8 cellular contexts compared by ENCODE assay signal in genomic region chr11:62880803-62881578, GRCh38. TPM values are rescaled to one million over a fixed set of nuclear protein-coding genes. Genes with fewer than 3 reads are reported as not detected.
A peak's percentile ranks its signal among the peaks of the same experiment; 100 is the strongest.
DNase-seq lines count a peak whose midpoint lies in the region; ATAC-seq and TF ChIP-seq lines count a peak whose summit lies in the region.

Gene SLC3A2 (plus strand): TSS chr11:62880896. CDS start chr11:62881024, 128 bp downstream.

- H3K27me3 Mint-ChIP-seq in H9 (ENCODE audit: low read depth) = peaks cover 5% of the 10 kb centered on the region
- no peaks in the 10 kb centered on the region for H3K27me3 Mint-ChIP-seq in activated naive CD4-positive, alpha-beta T cell treated with anti-CD3 and anti-CD28 coated beads, Interleukin-2, amount 50 U/mL, for 24 hours

- H3K9ac ChIP-seq in H9 (ENCODE audit: extremely low read depth, insufficient read length, low read length) = peak within 1 kb of the TSS; percentile 99

- H2BK20ac ChIP-seq in H9 (ENCODE audit: low read depth, low read length, poor library complexity, severe bottlenecking) = peak within 1 kb of the TSS; percentile 76

- peak within 1 kb of the TSS; percentile 70 for H3K4me3 ChIP-seq in GM06990 (replicated peaks; ENCODE audit: low read depth, low read length)
- H3K4me3 ChIP-seq in MG63 = peak within 1 kb of the TSS; percentile 78
- H3K4me3 ChIP-seq in ovary = peak within 1 kb of the TSS; percentile 74
- H3K4me3 ChIP-seq in thyroid gland (replicated peaks in 1 of 3) = peak within 1 kb of the TSS; percentile 85 to 99 (median 94)

- peak within 1 kb of the TSS; percentile 91 for H4K8ac ChIP-seq in H9 (replicated peaks; ENCODE audit: insufficient read length, low read depth, low read length)

- DNase-seq in GM06990 (ENCODE audit: extremely low read depth, insufficient read length) (peak; percentile 92), H9 (peak; percentile 92), MG63 (peak; percentile 95), glomerular visceral epithelial cell (ENCODE audit: extremely low spot score) (peak; percentile 85), ovary (peak; percentile 89 to 91 (median 90)), thyroid gland (peak; percentile 91)

- peak within 1 kb of the TSS; percentile 96 for H3K18ac ChIP-seq in H9 (ENCODE audit: insufficient read length, low read depth, low read length)

- H3K36me3 ChIP-seq in GM06990 (ENCODE audit: control insufficient read depth, insufficient read depth, low read length) (peaks cover 23% of the 10 kb centered on the region), MG63 (peaks cover 70% of the 10 kb centered on the region), ovary (no peaks in the 10 kb centered on the region), thyroid gland (peaks cover 33 to 35% of the 10 kb centered on the region in 2 donors)

- peak within 1 kb of the TSS; percentile 70 for H3K27ac ChIP-seq in H9 (ENCODE audit: insufficient read length, low read depth, low read length)
- H3K27ac ChIP-seq in ovary = peak within 1 kb of the TSS; percentile 96 to 99
- H3K27ac ChIP-seq in thyroid gland = peak within 1 kb of the TSS; percentile 96 to 99 (median 99)

- H3K4me2 ChIP-seq in H9 (ENCODE audit: insufficient read depth, insufficient read length, low read length) = peak within 1 kb of the TSS; percentile 41

- peaks cover 64 to 85% (median 79%) of the 10 kb centered on the region in 3 experiments for H3K36me3 Mint-ChIP-seq in H9 (ENCODE audit: insufficient read depth in 1 of 3, low read depth in 3 of 3)
- H3K36me3 Mint-ChIP-seq in activated naive CD4-positive, alpha-beta T cell treated with anti-CD3 and anti-CD28 coated beads, Interleukin-2, amount 50 U/mL, for 24 hours = peaks cover 46% of the 10 kb centered on the region

- H3K56ac ChIP-seq in H9 (ENCODE audit: insufficient read length, low read depth, low read length) = peak within 1 kb of the TSS; percentile 83

- peaks cover 7% of the 10 kb centered on the region; the same call in 1 of the 2 replicates for H3K79me2 ChIP-seq in H9 (ENCODE audit: insufficient read depth, low read length)

- H3K4me1 ChIP-seq in H9 (ENCODE audit: insufficient read depth, low read length) (no peaks in the 10 kb centered on the region; the same call in 1 of the 2 replicates), ovary (ENCODE audit: insufficient read depth) (peaks cover 14% of the 10 kb centered on the region), thyroid gland (peaks cover 33 to 52% of the 10 kb centered on the region in 2 donors)

- H4K91ac ChIP-seq in H9 (ENCODE audit: insufficient read length, low read depth, low read length) = peak within 1 kb of the TSS; percentile 88

- peaks cover 15% of the 10 kb centered on the region for H3K23me2 ChIP-seq in H9 (ENCODE audit: insufficient read length, low read depth, low read length, poor library complexity, severe bottlenecking)

- peaks cover 43 to 57% of the 10 kb centered on the region in 2 experiments for H3K4me1 Mint-ChIP-seq in H9
- peaks cover 44% of the 10 kb centered on the region for H3K4me1 Mint-ChIP-seq in activated naive CD4-positive, alpha-beta T cell treated with anti-CD3 and anti-CD28 coated beads, Interleukin-2, amount 50 U/mL, for 24 hours

- peak within 1 kb of the TSS; percentile 100 for H3K27ac Mint-ChIP-seq in H9
- peak within 1 kb of the TSS; percentile 100 for H3K27ac Mint-ChIP-seq in activated naive CD4-positive, alpha-beta T cell treated with anti-CD3 and anti-CD28 coated beads, Interleukin-2, amount 50 U/mL, for 24 hours

- peak within 1 kb of the TSS; percentile 97 for H4K5ac ChIP-seq in H9 (ENCODE audit: insufficient read length, low read depth, low read length)

- peaks cover 2 to 3% of the 10 kb centered on the region in 2 experiments; a peak in 3 of 5 replicates for H3K9me3 Mint-ChIP-seq in H9
- H3K9me3 Mint-ChIP-seq in activated naive CD4-positive, alpha-beta T cell treated with anti-CD3 and anti-CD28 coated beads, Interleukin-2, amount 50 U/mL, for 24 hours = no peaks in the 10 kb centered on the region

- peak within 1 kb of the TSS; percentile 92; the same call in 1 of the 2 replicates for H3K4ac ChIP-seq in H9 (ENCODE audit: low read depth, low read length)

- H2BK12ac ChIP-seq in H9 (ENCODE audit: insufficient read length, low read depth, low read length) = peak within 1 kb of the TSS; percentile 26

- peak within 1 kb of the TSS; percentile 80 for H2BK5ac ChIP-seq in H9 (ENCODE audit: insufficient read length, low read length)

- peak; percentile 92 for ATAC-seq in SK-N-SH treated with all-trans-retinoic acid at 6 μM for 48 hours

- peak within 1 kb of the TSS; percentile 98 for H3K14ac ChIP-seq in H9 (ENCODE audit: insufficient read depth, low read length)

- peak within 1 kb of the TSS; percentile 5 for H3K23ac ChIP-seq in H9 (ENCODE audit: insufficient read length, low read depth, low read length)

- TF ChIP-seq CTCF in GM06990 (IDR thresholded peaks at IDR 0.05; ENCODE audit: insufficient read depth, low read length, poor library complexity, severe bottlenecking) (peak; percentile 90), H9 (conservative IDR thresholded peaks at IDR 0.05) (peak; percentile 77), ovary (IDR thresholded peaks at IDR 0.05) (peak; percentile 50 to 75 (median 74)), thyroid gland (IDR thresholded peaks at IDR 0.05) (peak; percentile 25 to 87 (median 68))

- H3K9me3 ChIP-seq in H9 (ENCODE audit: control insufficient read depth, low read depth, low read length) (no peaks in the 10 kb centered on the region), MG63 (no peaks in the 10 kb centered on the region), ovary (no peaks in the 10 kb centered on the region), thyroid gland (no peaks in the 10 kb centered on the region)

- no peak for TF ChIP-seq EP300 in ovary (IDR thresholded peaks at IDR 0.05)

- H2BK15ac ChIP-seq in H9 (ENCODE audit: low read depth, low read length) = 0 out of 2 replicates have a peak within 1 kb of the TSS, but pooled peaks have one; percentile 9

- H3K4me3 Mint-ChIP-seq in H9 = peak within 1 kb of the TSS; percentile 99 to 100
- H3K4me3 Mint-ChIP-seq in activated naive CD4-positive, alpha-beta T cell treated with anti-CD3 and anti-CD28 coated beads, Interleukin-2, amount 50 U/mL, for 24 hours = peak within 1 kb of the TSS; percentile 97

- no CpG with 5 or more reads among the region's 69 CpGs for WGBS in H9 (ENCODE audit: extremely low coverage, insufficient read length, low lambda C conversion rate)
- 0 to 1% (median 0%) methylated on average over 64 to 69 of the region's 69 CpGs for WGBS in ovary, 3 donors
- 0% methylated on average over 42 of the region's 69 CpGs for WGBS in thyroid gland, 2 donors

- H3K27me3 ChIP-seq in GM06990 (replicated peaks; ENCODE audit: control insufficient read depth, insufficient read depth, low read length) (no peaks in the 10 kb centered on the region), H9 (ENCODE audit: insufficient read depth, low read length) (no peaks in the 10 kb centered on the region), MG63 (no peaks in the 10 kb centered on the region), ovary (no peaks in the 10 kb centered on the region), thyroid gland (no peaks in the 10 kb centered on the region)

- H2AK5ac ChIP-seq in H9 (ENCODE audit: insufficient read length, low read length) = peak within 1 kb of the TSS; percentile 89

- peak; percentile 99 for TF ChIP-seq POLR2A in ovary (IDR thresholded peaks at IDR 0.05)
- peak; percentile 94 to 99 for TF ChIP-seq POLR2A in thyroid gland (IDR thresholded peaks at IDR 0.05)

- no peak within 1 kb of the TSS for H2AFZ ChIP-seq in H9 (ENCODE audit: low read length)

- intact Hi-C loops in ovary (cut with DNase I) = loop anchor here in 1 of 4 donors (10.0 kb wide), 1 partner anchor 884 kb away; the partner anchor contains the start of gene ZFTA
- intact Hi-C loops in thyroid gland (cut with DNase I) = no loop called here

- H3T11ph ChIP-seq in H9 (ENCODE audit: low read length) = peak within 1 kb of the TSS; percentile 94

- no peaks in the 10 kb centered on the region for H4K20me1 ChIP-seq in H9 (ENCODE audit: control insufficient read depth, insufficient read depth, insufficient read length)

- H3K79me1 ChIP-seq in H9 (ENCODE audit: insufficient read depth, low read depth, low read length, poor library complexity, severe bottlenecking) = no peaks in the 10 kb centered on the region

- peak within 1 kb of the TSS; percentile 79 for H2BK120ac ChIP-seq in H9 (ENCODE audit: low read depth, low read length, poor library complexity, severe bottlenecking)

TF ChIP-seq in SK-N-SH treated with all-trans-retinoic acid at 6 μM for 48 hours, 23 proteins besides CTCF, POLR2A, EP300 and RAD21:
- TF ChIP-seq TOX (CRISPR knock-in tag; IDR thresholded peaks at IDR 0.05; ENCODE audit: borderline replicate concordance) (no peak), TCF4 (CRISPR knock-in tag; IDR thresholded peaks at IDR 0.05; ENCODE audit: borderline replicate concordance) (peak; percentile 38), GLIS3 (CRISPR knock-in tag; IDR thresholded peaks at IDR 0.05) (no peak), PPARA (CRISPR knock-in tag; IDR thresholded peaks at IDR 0.05; ENCODE audit: borderline replicate concordance) (0 out of 2 replicates have a peak, but pooled peaks have one; percentile 23)
- TF ChIP-seq, protein P1, sequence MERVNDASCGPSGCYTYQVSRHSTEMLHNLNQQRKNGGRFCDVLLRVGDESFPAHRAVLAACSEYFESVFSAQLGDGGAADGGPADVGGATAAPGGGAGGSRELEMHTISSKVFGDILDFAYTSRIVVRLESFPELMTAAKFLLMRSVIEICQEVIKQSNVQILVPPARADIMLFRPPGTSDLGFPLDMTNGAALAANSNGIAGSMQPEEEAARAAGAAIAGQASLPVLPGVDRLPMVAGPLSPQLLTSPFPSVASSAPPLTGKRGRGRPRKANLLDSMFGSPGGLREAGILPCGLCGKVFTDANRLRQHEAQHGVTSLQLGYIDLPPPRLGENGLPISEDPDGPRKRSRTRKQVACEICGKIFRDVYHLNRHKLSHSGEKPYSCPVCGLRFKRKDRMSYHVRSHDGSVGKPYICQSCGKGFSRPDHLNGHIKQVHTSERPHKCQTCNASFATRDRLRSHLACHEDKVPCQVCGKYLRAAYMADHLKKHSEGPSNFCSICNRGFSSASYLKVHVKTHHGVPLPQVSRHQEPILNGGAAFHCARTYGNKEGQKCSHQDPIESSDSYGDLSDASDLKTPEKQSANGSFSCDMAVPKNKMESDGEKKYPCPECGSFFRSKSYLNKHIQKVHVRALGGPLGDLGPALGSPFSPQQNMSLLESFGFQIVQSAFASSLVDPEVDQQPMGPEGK (CRISPR knock-in tag; IDR thresholded peaks at IDR 0.05; ENCODE audit: borderline replicate concordance) = no peak

RNA-seq across cellular contexts. Expression of gene SLC3A2, which starts in this region (rescaled TPM):
- 289 and 290 TPM in 2 replicates for total RNA-seq in H9 (2021)
- total RNA-seq in MG63 (2014; rRNA removed; shearing (Covaris generic); ENCODE audit: low replicate concordance) = 545 and 579 TPM in 2 replicates
- 100 to 1,000 TPM in 3 of 7 donors, 10 to 100 TPM in 4; 69.0 to 430 (median 97.7) TPM for total RNA-seq in ovary
- 100 to 1,000 TPM in 1 of 2 donors, 10 to 100 TPM in 1; 90.0 to 126 TPM for polyA plus RNA-seq in ovary
- 100 to 1,000 TPM; 145 to 295 (median 159) TPM for total RNA-seq in thyroid gland

Comparison
In these comparisons a context has a peak if more than half of its experiments do, and no peak if none do; other contexts are left out.
1. Peak in every context shown above with its lines: DNase-seq, ATAC-seq, H3K4me3 ChIP-seq and H3K27ac ChIP-seq.